In the genomic region with DNA sequence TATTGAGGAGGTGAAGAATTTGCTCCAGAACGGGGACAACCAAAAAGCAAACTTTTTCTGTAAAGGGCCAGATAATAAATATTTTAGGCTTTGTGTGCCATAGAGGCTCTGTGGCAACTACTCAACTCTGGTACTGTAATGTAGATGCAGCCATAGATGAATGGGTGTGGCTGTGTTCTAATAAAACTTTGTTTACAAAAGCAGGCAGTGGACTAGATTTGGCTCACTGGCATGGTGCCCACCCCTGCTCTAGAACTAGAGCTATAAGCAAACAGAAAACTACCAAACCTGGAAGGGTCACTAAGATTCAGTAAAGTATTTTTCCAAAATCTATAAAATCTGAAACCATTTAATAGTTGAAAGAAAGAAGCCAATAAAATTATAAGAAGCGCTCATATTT, we compare ENCODE assay signal across 17 cellular contexts.
"Had no signal": no experiment of that assay in that cellular context is flagged by ENCODE, and none has a peak within 500 bp of the region (broad histone marks: within the 10 kb centered on the region; RNA-seq: fewer than 3 reads in every experiment).

No MANE protein-coding gene starts in this region.

- H3K9me3 ChIP-seq: right atrium auricular region, tibial nerve, uterus had no signal

- H3K36me3 ChIP-seq: right atrium auricular region, tibial nerve, uterus had no signal

- H3K27me3 Mint-ChIP-seq: activated CD4-positive, alpha-beta memory T cell treated with anti-CD3 and anti-CD28 coated beads for 36 hours; activated CD4-positive, alpha-beta T cell treated with anti-CD3 and anti-CD28 coated beads for 36 hours; activated naive CD8-positive, alpha-beta T cell; dendritic cell treated with granulocyte-macrophage colony-stimulating factor and Interleukin-4, amounts not matched to agents 40 ng/mL and 50 ng/mL, for 4 days; progenitor cell of endocrine pancreas had no signal

- H3K36me3 Mint-ChIP-seq: activated CD4-positive, alpha-beta memory T cell treated with anti-CD3 and anti-CD28 coated beads for 36 hours; activated naive CD8-positive, alpha-beta T cell had no signal

- H3K9me3 Mint-ChIP-seq: activated CD4-positive, alpha-beta memory T cell treated with anti-CD3 and anti-CD28 coated beads for 36 hours; dendritic cell treated with granulocyte-macrophage colony-stimulating factor and Interleukin-4, amounts not matched to agents 40 ng/mL and 50 ng/mL, for 4 days; endodermal cell; T-helper 2 cell treated with Interferon-gamma antibody and Interleukin-4, amounts not matched to agents 5 μg/mL and 100 μg/mL, for 36 hours had no signal

- ATAC-seq: activated CD4-positive, alpha-beta T cell treated with anti-CD3 and anti-CD28 coated beads for 36 hours; left lobe of liver; stimulated activated naive CD8-positive, alpha-beta T cell treated with anti-CD3 and anti-CD28 coated beads, Interleukin-15, Interleukin-2, amounts not matched to agents 100 U/mL and 50 U/mL, for 24 hours had no signal

- H3K27me3 ChIP-seq: right atrium auricular region, tibial nerve, uterus had no signal

- DNase-seq: activated CD4-positive, alpha-beta memory T cell treated with anti-CD3 and anti-CD28 coated beads for 36 hours; activated CD4-positive, alpha-beta T cell treated with anti-CD3 and anti-CD28 coated beads for 36 hours; activated T-cell treated with anti-CD3 and anti-CD28 coated beads for 4 hours; endodermal cell; hypothalamus; islet precursor cell; stimulated activated CD4-positive, alpha-beta T cell treated with anti-CD3 and anti-CD28 coated beads, Interleukin-2, amount 100 ng/mL, for 24 hours; stimulated activated naive CD8-positive, alpha-beta T cell treated with anti-CD3 and anti-CD28 coated beads, Interleukin-15, Interleukin-2, amounts not matched to agents 100 U/mL and 50 U/mL, for 24 hours; uterus had no signal

- H3K4me3 ChIP-seq: lung, right atrium auricular region, tibial nerve, uterus had no signal

- H3K27ac Mint-ChIP-seq: activated CD4-positive, alpha-beta memory T cell treated with anti-CD3 and anti-CD28 coated beads for 36 hours; activated CD4-positive, alpha-beta T cell treated with anti-CD3 and anti-CD28 coated beads for 36 hours; activated naive CD8-positive, alpha-beta T cell; dendritic cell treated with granulocyte-macrophage colony-stimulating factor and Interleukin-4, amounts not matched to agents 40 ng/mL and 50 ng/mL, for 4 days; endodermal cell; progenitor cell of endocrine pancreas; T-helper 2 cell treated with Interferon-gamma antibody and Interleukin-4, amounts not matched to agents 5 μg/mL and 100 μg/mL, for 36 hours had no signal

- H3K27ac ChIP-seq: right atrium auricular region, tibial nerve, uterus had no signal

- H3K4me3 Mint-ChIP-seq: activated CD4-positive, alpha-beta memory T cell treated with anti-CD3 and anti-CD28 coated beads for 36 hours; activated CD4-positive, alpha-beta T cell treated with anti-CD3 and anti-CD28 coated beads for 36 hours; activated naive CD8-positive, alpha-beta T cell; dendritic cell treated with granulocyte-macrophage colony-stimulating factor and Interleukin-4, amounts not matched to agents 40 ng/mL and 50 ng/mL, for 4 days; endodermal cell; T-helper 2 cell treated with Interferon-gamma antibody and Interleukin-4, amounts not matched to agents 5 μg/mL and 100 μg/mL, for 36 hours had no signal

- H3K4me1 ChIP-seq: right atrium auricular region, uterus had no signal

- H3K4me1 Mint-ChIP-seq: activated CD4-positive, alpha-beta T cell treated with anti-CD3 and anti-CD28 coated beads for 36 hours; endodermal cell had no signal
